ENCODE assay signal across 8 cellular contexts in the genomic region with DNA sequence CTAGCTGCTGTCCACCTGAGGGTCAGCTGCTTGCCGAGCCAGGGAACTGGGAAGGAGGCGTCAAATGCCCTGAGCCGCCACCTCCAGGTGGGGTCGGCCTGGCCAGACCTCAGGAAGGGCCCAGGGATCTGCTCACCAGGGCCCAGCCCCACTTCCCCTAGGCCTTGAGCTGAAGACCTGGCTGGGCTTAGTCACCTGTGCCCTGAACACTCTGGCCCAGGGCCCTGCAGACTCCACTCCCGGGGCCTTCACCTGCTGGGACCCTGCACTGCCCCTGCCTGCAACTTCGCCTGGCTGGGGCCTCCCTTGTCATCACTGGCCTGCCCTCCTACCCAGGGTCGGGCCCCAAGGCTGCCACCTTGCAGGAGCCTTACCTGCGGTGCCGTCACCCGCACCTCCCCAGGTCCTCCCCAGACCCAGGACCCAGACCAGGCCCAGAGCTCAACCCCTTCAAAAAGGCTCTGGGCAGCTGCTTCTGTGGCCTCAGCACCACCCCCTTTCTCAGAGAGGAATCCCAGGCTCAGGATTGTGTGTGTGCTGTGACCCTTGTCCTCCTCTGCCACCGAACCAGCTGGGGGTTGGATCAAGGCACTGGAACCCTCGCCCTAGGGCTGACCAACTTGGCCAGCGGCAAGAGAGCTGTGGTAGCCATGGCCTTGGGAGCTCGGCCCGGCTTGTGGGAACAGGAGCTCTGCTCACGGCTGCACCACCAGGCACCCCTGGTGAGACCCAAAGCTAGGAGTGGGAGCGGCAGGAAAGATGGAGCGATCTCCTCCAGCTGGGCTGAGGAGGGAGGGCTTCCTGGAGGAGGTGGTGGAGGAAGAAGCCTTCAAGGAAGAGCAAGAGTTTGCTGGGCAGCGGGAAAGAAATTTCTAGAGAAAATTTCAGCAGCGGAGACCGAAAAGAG. TPM values are rescaled to one million over a fixed set of nuclear protein-coding genes. Genes with fewer than 3 reads are reported as not detected.
DNase-seq lines count a peak whose midpoint lies in the region; ATAC-seq and TF ChIP-seq lines count a peak whose summit lies in the region.

No MANE protein-coding gene starts in this region.

- H3K4me3 Mint-ChIP-seq in T-helper 1 cell treated with Interleukin-12 subunit alpha and Interleukin-12 subunit beta and Interleukin-4 antibody, amounts not matched to agents 30 μg/mL and 1 μg/mL, for 36 hours: peak overlapping the region; percentile 89
- H3K4me3 Mint-ChIP-seq in activated naive CD8-positive, alpha-beta T cell treated with anti-CD3 and anti-CD28 coated beads for 36 hours: peak overlapping the region; percentile 87

- no peak for TF ChIP-seq POLR2A in testis (IDR thresholded peaks at IDR 0.05)

- H3K9me3 Mint-ChIP-seq in T-helper 1 cell treated with Interleukin-12 subunit alpha and Interleukin-12 subunit beta and Interleukin-4 antibody, amounts not matched to agents 30 μg/mL and 1 μg/mL, for 36 hours: no peaks in the 10 kb centered on the region
- H3K9me3 Mint-ChIP-seq in activated naive CD8-positive, alpha-beta T cell treated with anti-CD3 and anti-CD28 coated beads for 36 hours: no peaks in the 10 kb centered on the region

- WGBS in testis, 2 donors: 24 to 41% methylated on average over 14 to 21 of the region's 21 CpGs

- ATAC-seq in left colon (peak; percentile 49), HG03139 (IDR thresholded peaks at IDR 0.05; ENCODE audit: unreplicated experiment) (no peak)

- intact Hi-C loops in left colon (cut with DNase I, micrococcal nuclease): no loop called here
- intact Hi-C loops in testis (cut with DNase I; ENCODE audit: low total_unique reads): no loop called here

- no peaks in the 10 kb centered on the region for H3K36me3 Mint-ChIP-seq in T-helper 1 cell treated with Interleukin-12 subunit alpha and Interleukin-12 subunit beta and Interleukin-4 antibody, amounts not matched to agents 30 μg/mL and 1 μg/mL, for 36 hours (ENCODE audit: low read depth)
- H3K36me3 Mint-ChIP-seq in activated naive CD8-positive, alpha-beta T cell treated with anti-CD3 and anti-CD28 coated beads for 36 hours: peaks cover 3% of the 10 kb centered on the region

- H3K4me1 Mint-ChIP-seq in T-helper 1 cell treated with Interleukin-12 subunit alpha and Interleukin-12 subunit beta and Interleukin-4 antibody, amounts not matched to agents 30 μg/mL and 1 μg/mL, for 36 hours (ENCODE audit: low read depth): peaks cover 10% of the 10 kb centered on the region
- H3K4me1 Mint-ChIP-seq in activated naive CD8-positive, alpha-beta T cell treated with anti-CD3 and anti-CD28 coated beads for 36 hours: peaks cover 7% of the 10 kb centered on the region

- no peaks in the 10 kb centered on the region for H3K9me3 ChIP-seq in testis

- no peaks in the 10 kb centered on the region for H3K27me3 Mint-ChIP-seq in T-helper 1 cell treated with Interleukin-12 subunit alpha and Interleukin-12 subunit beta and Interleukin-4 antibody, amounts not matched to agents 30 μg/mL and 1 μg/mL, for 36 hours (ENCODE audit: low read depth)
- no peaks in the 10 kb centered on the region for H3K27me3 Mint-ChIP-seq in activated naive CD8-positive, alpha-beta T cell treated with anti-CD3 and anti-CD28 coated beads for 36 hours

- peak overlapping the region; percentile 97 to 98 for H3K4me3 ChIP-seq in testis

- H3K27ac Mint-ChIP-seq in T-helper 1 cell treated with Interleukin-12 subunit alpha and Interleukin-12 subunit beta and Interleukin-4 antibody, amounts not matched to agents 30 μg/mL and 1 μg/mL, for 36 hours: peak overlapping the region; percentile 80
- H3K27ac Mint-ChIP-seq in activated naive CD8-positive, alpha-beta T cell treated with anti-CD3 and anti-CD28 coated beads for 36 hours: peak overlapping the region; percentile 58

- no peaks in the 10 kb centered on the region for H3K36me3 ChIP-seq in testis (ENCODE audit: low read depth, missing control alignments)

- H3K4me1 ChIP-seq in testis: peaks cover 54% of the 10 kb centered on the region

- no peak for TF ChIP-seq CTCF in testis (IDR thresholded peaks at IDR 0.05)

- H3K27ac ChIP-seq in testis: peak overlapping the region; percentile 69 to 88

- DNase-seq in T-helper 1 cell (no peak), left colon (no peak), testis (no peak), SKM-1 treated with dmso at 0.1 percent for 144 hours (lab: John Stamatoyannopoulos, UW; ENCODE audit: unreplicated experiment) (no peak), COLO829 (ENCODE audit: low spot score) (no peak)
- DNase-seq in activated naive CD8-positive, alpha-beta T cell treated with anti-CD3 and anti-CD28 coated beads for 36 hours: no peak

- H3K27me3 ChIP-seq in testis: no peaks in the 10 kb centered on the region

RNA-seq across cellular contexts. Expression of a gene that starts 1.2 kb away (rescaled TPM):
- total RNA-seq in activated naive CD8-positive, alpha-beta T cell treated with anti-CD3 and anti-CD28 coated beads for 36 hours: 10 to 100 TPM; 54.4 to 56.4 TPM
- total RNA-seq in left colon (10 to 100 TPM; 61.6 to 70.3 TPM), testis (10 to 100 TPM; 60.9 to 76.7 TPM)
- 55.0 TPM for polyA plus RNA-seq in testis (ENCODE audit: insufficient read depth, low read depth, low replicate concordance)

RNA-seq across cellular contexts. Expression of a gene that starts 2.9 kb away (rescaled TPM):
- not detected for total RNA-seq in activated naive CD8-positive, alpha-beta T cell treated with anti-CD3 and anti-CD28 coated beads for 36 hours
- total RNA-seq in left colon (not detected), testis (10 to 100 TPM; 14.6 to 34.1 TPM)
- 58.9 TPM for polyA plus RNA-seq in testis (ENCODE audit: insufficient read depth, low read depth, low replicate concordance)

RNA-seq across cellular contexts. Expression of a gene that starts 12.9 kb away (rescaled TPM):
- total RNA-seq in activated naive CD8-positive, alpha-beta T cell treated with anti-CD3 and anti-CD28 coated beads for 36 hours: 100 to 1,000 TPM; 271 to 274 TPM
- total RNA-seq in left colon (100 to 1,000 TPM; 353 to 486 TPM), testis (100 to 1,000 TPM; 856 to 940 TPM)
- 1,777 TPM for polyA plus RNA-seq in testis (ENCODE audit: insufficient read depth, low read depth, low replicate concordance)

RNA-seq across cellular contexts. Expression of a gene that starts 23.3 kb away (rescaled TPM):
- total RNA-seq in activated naive CD8-positive, alpha-beta T cell treated with anti-CD3 and anti-CD28 coated beads for 36 hours: not detected
- total RNA-seq in left colon (not detected), testis (under 1 TPM; 0.24 to 0.25 TPM)
- 0.15 TPM for polyA plus RNA-seq in testis (ENCODE audit: insufficient read depth, low read depth, low replicate concordance)

RNA-seq across cellular contexts. Expression of a gene that starts 23.6 kb away (rescaled TPM):
- total RNA-seq in activated naive CD8-positive, alpha-beta T cell treated with anti-CD3 and anti-CD28 coated beads for 36 hours: 1 to 10 TPM; 3.6 to 3.9 TPM
- 10 to 100 TPM; 59.3 to 60.8 TPM for total RNA-seq in left colon
- total RNA-seq in testis: 1 to 10 TPM; 3.4 to 4.5 TPM
- polyA plus RNA-seq in testis (ENCODE audit: insufficient read depth, low read depth, low replicate concordance): 2.1 TPM

Comparison
In these comparisons a context has a peak if more than half of its experiments do, and no peak if none do; other contexts are left out.
1. RNA of a gene that starts 2.9 kb away (total RNA-seq): 14.6 to 34.1 TPM in testis; not detected in left colon and not detected in activated naive CD8-positive, alpha-beta T cell treated with anti-CD3 and anti-CD28 coated beads for 36 hours; every median in the first group is over 10 times any median in the second.